Comparison of ENCODE assay signal across 29 cellular contexts in genomic region chr4:179076865-179077264, GRCh38.
"Had no signal": no experiment of that assay in that cellular context is flagged by ENCODE, and none has a peak within 500 bp of the region (broad histone marks: within the 10 kb centered on the region; RNA-seq: fewer than 3 reads in every experiment).

No MANE protein-coding gene starts in this region.

- H3K36me3 ChIP-seq: adrenal gland, colonic mucosa, esophagus squamous epithelium, gastroesophageal sphincter, heart right ventricle had no signal

- DNase-seq: activated CD4-positive, alpha-beta T cell treated with anti-CD3 and anti-CD28 coated beads for 1 hour; activated CD4-positive, alpha-beta T cell treated with anti-CD3 and anti-CD28 coated beads for 4 hours; activated CD4-positive, alpha-beta T cell treated with anti-CD3 and anti-CD28 coated beads, Interleukin-2, amount 10 ng/mL, durations not matched to agents 7 days and 5 days; activated CD4-positive, alpha-beta T cell treated with anti-CD3 and anti-CD28 coated beads, Interleukin-2, amount 50 U/mL, for 4 hours; activated CD8-positive, alpha-beta memory T cell treated with anti-CD3 and anti-CD28 coated beads for 24 hours; activated CD8-positive, alpha-beta T cell treated with anti-CD3 and anti-CD28 coated beads for 36 hours; activated effector memory CD4-positive, alpha-beta T cell treated with Interleukin-2 at 50 U/mL for 16 hours; activated gamma-delta T cell treated with Interleukin-2 at 50 U/mL for 16 hours; activated naive CD4-positive, alpha-beta T cell treated with anti-CD3 and anti-CD28 coated beads, Interleukin-2, amount 50 U/mL, for 16 hours; activated naive CD4-positive, alpha-beta T cell treated with Interleukin-2 at 50 U/mL for 16 hours; activated naive CD8-positive, alpha-beta T cell treated with anti-CD3 and anti-CD28 coated beads for 36 hours; activated naive CD8-positive, alpha-beta T cell treated with anti-CD3 and anti-CD28 coated beads, Interleukin-2, amount 50 U/mL, for 24 hours; activated T-cell treated with anti-CD3 and anti-CD28 coated beads, Interleukin-2, amount 50 U/mL, for 4 hours; adrenal gland; amygdala; aorta; body of pancreas; caudate nucleus; colonic mucosa; effector CD8-positive, alpha-beta T cell; esophagus squamous epithelium; foreskin melanocyte; heart right ventricle; T-helper 2 cell had no signal

- H3K9me3 ChIP-seq: adrenal gland, body of pancreas, colonic mucosa, gastroesophageal sphincter had no signal

- H3K27ac ChIP-seq: adrenal gland, body of pancreas, colonic mucosa, epithelial cell of prostate, esophagus squamous epithelium, gastroesophageal sphincter, heart right ventricle, VCaP had no signal

- H3K27me3 ChIP-seq: adrenal gland, body of pancreas, colonic mucosa, esophagus squamous epithelium, gastroesophageal sphincter, heart right ventricle had no signal

- H3K4me3 ChIP-seq: adrenal gland, body of pancreas, colonic mucosa, esophagus squamous epithelium, gastroesophageal sphincter, heart right ventricle had no signal

- ATAC-seq: activated CD8-positive, alpha-beta T cell treated with anti-CD3 and anti-CD28 coated beads for 36 hours; activated naive CD8-positive, alpha-beta T cell treated with anti-CD3 and anti-CD28 coated beads, Interleukin-2, amount 50 U/mL, for 24 hours; activated T-cell treated with anti-CD3 and anti-CD28 coated beads, Interleukin-2, amount 50 U/mL, for 4 hours; activated T-helper 17 cell treated with anti-CD3 and anti-CD28 coated beads, Interleukin-2, amount 50 U/mL, for 72 hours; body of pancreas; gastroesophageal sphincter; heart right ventricle; WTC11 had no signal

- H3K4me1 ChIP-seq: adrenal gland, body of pancreas, colonic mucosa, esophagus squamous epithelium, gastroesophageal sphincter, heart right ventricle had no signal
